ENCODE assay signal across 11 cellular contexts in the genomic region with DNA sequence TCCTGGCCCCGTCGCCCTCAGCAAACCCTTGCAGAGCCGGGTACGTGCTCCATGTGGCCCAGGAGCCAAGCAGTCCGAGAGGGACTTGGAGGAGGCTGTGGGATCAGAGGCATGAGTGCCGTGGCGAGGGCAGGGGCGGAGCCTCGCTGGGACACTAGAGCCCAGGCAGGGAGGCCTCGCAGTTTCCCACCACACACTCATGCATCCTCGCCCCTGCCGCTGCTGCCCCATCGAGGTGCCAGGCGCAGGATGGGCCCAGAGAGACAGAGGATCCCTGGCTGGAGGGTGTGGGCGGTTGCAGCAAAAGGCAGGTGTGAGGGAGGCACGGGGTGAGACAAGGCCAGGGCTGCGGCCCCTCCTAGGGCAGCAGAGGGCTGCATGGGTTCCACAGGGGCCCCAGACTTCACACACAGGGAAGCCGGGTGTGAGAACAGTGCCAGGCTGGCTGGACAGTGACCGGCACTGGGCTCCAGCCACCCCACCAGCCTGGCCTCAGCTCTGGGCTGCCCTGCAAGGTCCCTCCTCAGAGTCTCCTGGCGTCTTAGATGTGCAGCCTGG. TPM values are rescaled to one million over a fixed set of nuclear protein-coding genes. Genes with fewer than 3 reads are reported as not detected.
DNase-seq lines count a peak whose midpoint lies in the region; ATAC-seq and TF ChIP-seq lines count a peak whose summit lies in the region.
"Had no signal": no experiment of that assay in that cellular context is flagged by ENCODE, and none has a peak within 500 bp of the region (broad histone marks: within the 10 kb centered on the region; RNA-seq: fewer than 3 reads in every experiment).

No MANE protein-coding gene starts in this region.

- H3K27me3 Mint-ChIP-seq in Calu3 (ENCODE audit: unreplicated experiment) = no peaks in the 10 kb centered on the region

- ATAC-seq in HG03565 (IDR thresholded peaks at IDR 0.05; ENCODE audit: unreplicated experiment) (no peak), HG03354 (IDR thresholded peaks at IDR 0.05; ENCODE audit: poor library complexity, severe bottlenecking, unreplicated experiment) (no peak)

- H3K36me3 ChIP-seq in adipocyte (ENCODE audit: control insufficient read depth, insufficient read depth, low read length, severe bottlenecking) (peaks cover 22% of the 10 kb centered on the region), iPS-20b (ENCODE audit: insufficient read depth, low read depth, low read length) (peaks cover 48% of the 10 kb centered on the region), skeletal muscle satellite cell (ENCODE audit: insufficient read depth, low read length) (peaks cover 39% of the 10 kb centered on the region)

- peaks cover 97% of the 10 kb centered on the region for H3K36me3 Mint-ChIP-seq in Calu3 (ENCODE audit: insufficient read depth, unreplicated experiment)

- H3K27me3 ChIP-seq in adipocyte (replicated peaks; ENCODE audit: control insufficient read depth, insufficient read depth, low read length) (no peaks in the 10 kb centered on the region), iPS-20b (ENCODE audit: insufficient read depth, low read length) (no peaks in the 10 kb centered on the region), skeletal muscle satellite cell (ENCODE audit: control insufficient read depth, insufficient read depth, low read length) (no peaks in the 10 kb centered on the region)

- peak overlapping the region; percentile 96 for H3K4me3 Mint-ChIP-seq in Calu3 (ENCODE audit: low read depth, unreplicated experiment)
- H3K4me3 Mint-ChIP-seq: activated T-helper 1 cell treated with anti-CD3 and anti-CD28 coated beads, Interleukin-12 subunit alpha, Interleukin-12 subunit beta, Interleukin-2, Interleukin-4 antibody, amounts not matched to agents 30 ng/mL and 10 ng/mL and 1 ng/mL, durations not matched to agents 14 hours and 24 hours and 36 hours; dendritic cell treated with granulocyte-macrophage colony-stimulating factor and Interleukin-4, amounts not matched to agents 40 ng/mL and 50 ng/mL, for 4 days had no signal

- no peaks in the 10 kb centered on the region for H3K9me3 Mint-ChIP-seq in Calu3 (ENCODE audit: low read depth, unreplicated experiment)
- H3K9me3 Mint-ChIP-seq: activated T-helper 1 cell treated with anti-CD3 and anti-CD28 coated beads, Interleukin-12 subunit alpha, Interleukin-12 subunit beta, Interleukin-2, Interleukin-4 antibody, amounts not matched to agents 30 ng/mL and 10 ng/mL and 1 ng/mL, durations not matched to agents 14 hours and 24 hours and 36 hours; dendritic cell treated with granulocyte-macrophage colony-stimulating factor and Interleukin-4, amounts not matched to agents 40 ng/mL and 50 ng/mL, for 4 days had no signal

- H3K4me1 Mint-ChIP-seq in Calu3 (ENCODE audit: low read depth, unreplicated experiment) = peaks cover 89% of the 10 kb centered on the region

- CTCF ChIA-PET in Calu3 (lab: Charles Lee) = no interaction called here

- H3K9ac ChIP-seq in adipocyte (ENCODE audit: low read length) (peak overlapping the region; percentile 77), iPS-20b (ENCODE audit: low read depth, low read length) (no peak overlapping the region), skeletal muscle satellite cell (ENCODE audit: low read depth, low read length) (peak overlapping the region; percentile 89)

- peak overlapping the region; percentile 14 for H3K27ac ChIP-seq in iPS-20b (ENCODE audit: low read length)

- peak overlapping the region; percentile 83 for H3K4me2 ChIP-seq in skeletal muscle satellite cell (ENCODE audit: low read length)

- BruUV-seq in Calu3 (replicated peaks; lab: Mats Ljungman, UMichigan) = no TSS peak

- no peak for TF ChIP-seq CTCF in Calu3 (IDR thresholded peaks at IDR 0.05; ENCODE audit: unreplicated experiment)

- peak overlapping the region; percentile 93 for H3K27ac Mint-ChIP-seq in Calu3 (ENCODE audit: unreplicated experiment)
- H3K27ac Mint-ChIP-seq: activated T-helper 1 cell treated with anti-CD3 and anti-CD28 coated beads, Interleukin-12 subunit alpha, Interleukin-12 subunit beta, Interleukin-2, Interleukin-4 antibody, amounts not matched to agents 30 ng/mL and 10 ng/mL and 1 ng/mL, durations not matched to agents 14 hours and 24 hours and 36 hours; dendritic cell treated with granulocyte-macrophage colony-stimulating factor and Interleukin-4, amounts not matched to agents 40 ng/mL and 50 ng/mL, for 4 days had no signal

- no peaks in the 10 kb centered on the region for H3K9me3 ChIP-seq in adipocyte (ENCODE audit: control insufficient read depth, low read length)
- no peaks in the 10 kb centered on the region for H3K9me3 ChIP-seq in iPS-20b (ENCODE audit: insufficient read depth, low read depth, low read length)
- H3K9me3 ChIP-seq in skeletal muscle satellite cell (replicated peaks; ENCODE audit: low read length) = no peaks in the 10 kb centered on the region

- H3K4me3 ChIP-seq in adipocyte (ENCODE audit: low read length) (no peak overlapping the region), iPS-20b (ENCODE audit: low read length) (no peak overlapping the region), skeletal muscle satellite cell (ENCODE audit: low read length) (no peak overlapping the region)

- DNase-seq in Calu3 = no peak
- no peak for DNase-seq in adipocyte (ENCODE audit: low read depth)
- no peak for DNase-seq in GM19238 (ENCODE audit: insufficient read length, low spot score)
- DNase-seq in NCI-H748 (lab: John Stamatoyannopoulos, UW; ENCODE audit: unreplicated experiment) = no peak
- DNase-seq: NCI-H187 had no signal

- H3K4me1 ChIP-seq in adipocyte (ENCODE audit: control insufficient read depth, insufficient read depth, low read length) (peaks cover 74% of the 10 kb centered on the region), iPS-20b (ENCODE audit: insufficient read depth, low read length) (peaks cover 34% of the 10 kb centered on the region), skeletal muscle satellite cell (ENCODE audit: control insufficient read depth, insufficient read depth, low read length) (peaks cover 70% of the 10 kb centered on the region)

- intact Hi-C loops in Calu3 (cut with micrococcal nuclease; ENCODE audit: unreplicated experiment) = loop anchor here (2.0 kb wide), 2 partner anchors 21 to 61 kb away; no protein-coding TSS in a partner anchor

RNA-seq across cellular contexts. Expression of a gene that starts 7.7 kb away (rescaled TPM):
- 153 and 168 TPM in 2 replicates for total RNA-seq in Calu3 (2022)
- total RNA-seq in skeletal muscle satellite cell (2012; rRNA removed) = 40.3 and 49.4 TPM in 2 replicates

RNA-seq across cellular contexts. Expression of a gene that starts 25.0 kb away (rescaled TPM):
- total RNA-seq in Calu3 (2022) = not detected in 2 replicates
- not detected in 2 replicates for total RNA-seq in skeletal muscle satellite cell (2012; rRNA removed)
- total RNA-seq: activated T-helper 1 cell treated with anti-CD3 and anti-CD28 coated beads, Interleukin-12 subunit alpha, Interleukin-12 subunit beta, Interleukin-2, Interleukin-4 antibody, amounts not matched to agents 30 ng/mL and 10 ng/mL and 1 ng/mL, durations not matched to agents 14 hours and 24 hours and 36 hours had no signal

RNA-seq across cellular contexts. Expression of a gene that starts 36.8 kb away (rescaled TPM):
- 0.76 TPM in 1 of 2 replicates, not detected in the other for total RNA-seq in Calu3 (2022)
- not detected in 2 replicates for total RNA-seq in skeletal muscle satellite cell (2012; rRNA removed)
- total RNA-seq: activated T-helper 1 cell treated with anti-CD3 and anti-CD28 coated beads, Interleukin-12 subunit alpha, Interleukin-12 subunit beta, Interleukin-2, Interleukin-4 antibody, amounts not matched to agents 30 ng/mL and 10 ng/mL and 1 ng/mL, durations not matched to agents 14 hours and 24 hours and 36 hours had no signal
